ENCODE assay signal across 8 cellular contexts in the genomic region with DNA sequence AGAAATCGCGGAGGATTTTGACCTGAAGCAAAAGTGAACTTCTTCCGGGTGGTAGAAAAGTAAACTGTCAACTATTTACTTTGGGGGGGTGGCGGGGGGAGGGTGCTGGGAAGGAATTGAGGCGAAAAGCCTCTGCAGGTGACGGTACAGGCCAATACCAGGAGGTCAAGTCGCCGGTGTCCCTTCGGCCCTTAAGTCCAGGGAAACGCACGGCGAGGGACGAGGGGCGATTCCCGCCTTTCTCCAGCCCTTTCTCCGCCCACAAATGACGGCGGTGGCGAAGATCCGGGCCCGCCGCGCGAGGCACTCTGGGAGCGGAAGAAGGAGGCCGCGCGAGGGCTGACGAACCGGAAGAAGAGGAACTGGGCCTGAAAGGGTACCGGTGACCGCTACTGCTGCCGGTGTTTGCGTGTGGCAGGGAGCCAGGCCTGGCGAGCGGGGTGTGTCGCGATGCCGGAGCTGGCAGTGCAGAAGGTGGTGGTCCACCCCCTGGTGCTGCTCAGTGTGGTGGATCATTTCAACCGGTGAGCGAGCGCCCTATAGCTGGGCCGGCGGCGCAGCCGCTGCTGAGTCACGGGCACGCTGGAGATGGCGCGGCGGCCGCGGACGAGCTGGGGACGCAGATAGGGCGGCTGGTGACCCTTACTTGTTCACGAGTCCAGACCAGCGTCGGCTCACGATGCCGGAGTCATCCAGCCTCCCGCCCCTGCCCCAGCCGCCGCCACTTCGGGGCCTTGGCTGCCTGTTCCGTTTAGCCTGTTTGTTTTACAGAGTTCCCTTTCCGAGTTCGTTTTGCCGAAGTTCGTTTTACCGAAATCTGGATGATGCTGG. TPM values are rescaled to one million over a fixed set of nuclear protein-coding genes. Genes with fewer than 3 reads are reported as not detected.
DNase-seq lines count a peak whose midpoint lies in the region; ATAC-seq, FAIRE-seq and TF ChIP-seq lines count a peak whose summit lies in the region.

Gene PSMD7 (plus strand): TSS at position 350 of the 831 bp plus-strand sequence. CDS start 101 bp downstream, at position 451.

- CTCF ChIA-PET in HepG2 (lab: Yijun Ruan, JAX; ENCODE audit: low intra/inter-chr PET ratio, low total read pairs): no interaction called here

- TF ChIP-seq EP300 in HepG2 (IDR thresholded peaks at IDR 0.05; ENCODE audit: low read depth in 2 of 2, low read length in 2 of 2) (peak; percentile 1 to 50; a peak in 3 of 4 replicates), HepG2 (CRISPR knock-in tag; IDR thresholded peaks at IDR 0.05; ENCODE audit: borderline replicate concordance) (peak; percentile 41)

- H3K9me3 Mint-ChIP-seq in CD14-positive monocyte: peaks cover 0 to 6% (median 2%) of the 10 kb centered on the region in 7 donors

- in situ Hi-C loops in HepG2 (cut with HindIII; ENCODE audit: extremely low pct_ligation_motif_present, low pct_unique_long_range_greater_than_20kb): no loop called here

- H3K9me3 ChIP-seq in HepG2 (ENCODE audit: low read length): peaks cover 6% of the 10 kb centered on the region; the same call in 1 of the 2 replicates

- peak within 1 kb of the TSS; percentile 99 for H3K9ac ChIP-seq in HepG2 (ENCODE audit: insufficient read depth, low read depth, low read length)

- no peak for TF ChIP-seq CTCF in CD14-positive monocyte (IDR thresholded peaks at IDR 0.05)
- no peak; the same call in 1 of the 2 replicates for TF ChIP-seq CTCF in HepG2 (CRISPR knock-in tag; IDR thresholded peaks at IDR 0.05)

- peak; percentile 96 for ATAC-seq in GM19395 (IDR thresholded peaks at IDR 0.05; ENCODE audit: unreplicated experiment)
- peak; percentile 85 for ATAC-seq in HG03558 (IDR thresholded peaks at IDR 0.05; ENCODE audit: extremely low read depth, unreplicated experiment)
- ATAC-seq in HepG2: peak; percentile 98

- peak within 1 kb of the TSS; percentile 90 for H2AFZ ChIP-seq in HepG2 (ENCODE audit: low read length)

- TSS peak; percentile 53 for BruUV-seq in HepG2 (replicated peaks; lab: Mats Ljungman, UMichigan)

- intact Hi-C loops in CD14-positive monocyte (cut with micrococcal nuclease) (loop anchor here in 1 of 2 donors (5.0 kb wide), 1 partner anchor 371 kb away; the partner anchor contains the start of gene RFWD3), HepG2 (cut with micrococcal nuclease; ENCODE audit: unreplicated experiment) (no loop called here)

- H3K36me3 ChIP-seq in HepG2 (replicated peaks in 1 of 2; ENCODE audit: control insufficient read depth in 1 of 2, insufficient read depth in 2 of 2, low read length in 2 of 2): peaks cover 3 to 35% of the 10 kb centered on the region in 2 experiments

- H4K20me1 ChIP-seq in HepG2 (ENCODE audit: insufficient read depth, low read length): no peaks in the 10 kb centered on the region

- peaks cover 25% of the 10 kb centered on the region for H3K4me1 Mint-ChIP-seq in CD14-positive monocyte

- H3K4me3 ChIP-seq in HepG2 (replicated peaks in 1 of 3; ENCODE audit: insufficient read depth in 1 of 3, low read depth in 2 of 3, low read length in 3 of 3): peak within 1 kb of the TSS; percentile 82 to 99 (median 95)

- DNase-seq in CD14-positive monocyte (ENCODE audit: low spot score) (peak; percentile 87), NCI-H774 (lab: John Stamatoyannopoulos, UW) (peak; percentile 74), dermis microvascular lymphatic vessel endothelial cell (ENCODE audit: low read depth in 2 of 2) (peak; percentile 81 to 93), HepG2 (ENCODE audit: low spot score) (peak; percentile 92)
- DNase-seq in activated CD4-positive, alpha-beta T cell treated with anti-CD3 and anti-CD28 coated beads, Interleukin-2, amount 50 U/mL, for 48 hours: peak; percentile 90
- peak; percentile 85 to 86 for DNase-seq in stimulated activated CD4-positive, alpha-beta T cell treated with anti-CD3 and anti-CD28 coated beads, Interleukin-2, amount 100 ng/mL, for 48 hours

- peak within 1 kb of the TSS; percentile 95 to 99 (median 98) for H3K27ac Mint-ChIP-seq in CD14-positive monocyte

- peak; percentile 96 for TF ChIP-seq POLR2A in HepG2 (IDR thresholded peaks at IDR 0.05; ENCODE audit: insufficient read depth in 1 of 2, low read depth in 2 of 2, low read length in 2 of 2)

- no peaks in the 10 kb centered on the region for H3K27me3 Mint-ChIP-seq in CD14-positive monocyte (ENCODE audit: low read depth in 3 of 3)

- peak within 1 kb of the TSS; percentile 94 to 96 for H3K4me3 Mint-ChIP-seq in CD14-positive monocyte

- peaks cover 53% of the 10 kb centered on the region for H3K4me1 ChIP-seq in HepG2 (ENCODE audit: insufficient read depth, low read length)

- TF ChIP-seq RAD21 in HepG2 (CRISPR knock-in tag; IDR thresholded peaks at IDR 0.05): no peak

- H3K4me2 ChIP-seq in HepG2 (ENCODE audit: low read depth, low read length): peak within 1 kb of the TSS; percentile 96

- POLR2A ChIA-PET in HepG2 (lab: Yijun Ruan, JAX): interaction anchor here (0.7 to 2.2 kb wide), 5 partner anchors 9 to 310 kb away, joined by 3 to 11 read pairs (median 4); partner anchors contain the start of gene GLG1

- H3K27me3 ChIP-seq in HepG2 (ENCODE audit: control insufficient read depth in 1 of 2, insufficient read depth in 2 of 2, low read length in 2 of 2): no peaks in the 10 kb centered on the region; a peak in 1 of 5 replicates

- H3K79me2 ChIP-seq in HepG2 (ENCODE audit: insufficient read depth, low read length): peaks cover 34% of the 10 kb centered on the region

- H3K36me3 Mint-ChIP-seq in CD14-positive monocyte: peaks cover 26 to 31% of the 10 kb centered on the region in 2 donors

- WGBS in HepG2 (ENCODE audit: low lambda C conversion rate): under 1% methylated on average over 26 of the region's 71 CpGs

- peak; percentile 67 for FAIRE-seq in HepG2 (lab: Jason Lieb, UNC)

- H3K27ac ChIP-seq in HepG2 (ENCODE audit: extremely low read length, insufficient read depth, low read length): peak within 1 kb of the TSS; percentile 84

TF ChIP-seq in HepG2, 621 proteins besides CTCF, POLR2A, EP300 and RAD21 (continues in another document):
- peak; percentile 76 for TF ChIP-seq SIN3B (IDR thresholded peaks at IDR 0.05; ENCODE audit: low read length)
- no peak for TF ChIP-seq LCORL (IDR thresholded peaks at IDR 0.05)
- TF ChIP-seq LCORL (CRISPR knock-in tag; IDR thresholded peaks at IDR 0.05): peak; percentile 68; the same call in 1 of the 2 replicates
- peak; percentile 90 for TF ChIP-seq MXD4 (CRISPR knock-in tag; IDR thresholded peaks at IDR 0.05)
- peak; percentile 29 for TF ChIP-seq TBL1XR1 (IDR thresholded peaks at IDR 0.05; ENCODE audit: borderline replicate concordance, low read length, partially characterized antibody)

RNA-seq across cellular contexts. Expression of gene PSMD7, which starts in this region (rescaled TPM):
- 100 to 1,000 TPM in 1 of 2 donors, 10 to 100 TPM in 1; 96.7 to 118 TPM for polyA plus RNA-seq in CD14-positive monocyte
- 66.4 and 75.2 TPM in 2 replicates for total RNA-seq in dermis microvascular lymphatic vessel endothelial cell
- 224 and 322 TPM in 2 replicates for total RNA-seq in HepG2 (2016; rRNA removed; fragmentation: Illumina TruSeq; extraction: Trizol)
- total RNA-seq in HepG2 (2016; cell fraction: cytosol; rRNA removed; fragmentation: Illumina TruSeq; extraction: Trizol; ENCODE audit: low read depth): 39.2 and 39.5 TPM in 2 replicates
- total RNA-seq in HepG2 (2016; cell fraction: insoluble cytoplasmic fraction; rRNA removed; fragmentation: Illumina TruSeq; extraction: Trizol): 228 and 320 TPM in 2 replicates
- total RNA-seq in HepG2 (2016; cell fraction: membrane; rRNA removed; fragmentation: Illumina TruSeq; extraction: Trizol): 67.0 and 70.1 TPM in 2 replicates
- total RNA-seq in HepG2 (2016; cell fraction: nucleus; rRNA removed; fragmentation: Illumina TruSeq; extraction: Trizol): 118 and 124 TPM in 2 replicates
- 104 and 105 TPM in 2 replicates for polyA plus RNA-seq in HepG2 (2011; rRNA removed)
- 82.0 and 102 TPM in 2 replicates for polyA plus RNA-seq in HepG2 (2011; cell fraction: cytosol; rRNA removed)
- 52.0 and 54.1 TPM in 2 replicates for polyA plus RNA-seq in HepG2 (2011; cell fraction: nucleus; rRNA removed)
- polyA plus RNA-seq in HepG2 (2012): 127 and 139 TPM in 2 replicates
- 33.0 and 33.5 TPM in 2 replicates for polyA plus RNA-seq in HepG2 (2016; cell fraction: cytosol; fragmentation: Illumina TruSeq; extraction: Trizol; ENCODE audit: low read depth)
- 334 and 339 TPM in 2 replicates for polyA plus RNA-seq in HepG2 (2016; cell fraction: insoluble cytoplasmic fraction; fragmentation: Illumina TruSeq; extraction: Trizol; ENCODE audit: low read depth)
- 42.4 and 43.9 TPM in 2 replicates for polyA plus RNA-seq in HepG2 (2016; cell fraction: membrane; fragmentation: Illumina TruSeq; extraction: Trizol; ENCODE audit: low read depth)
- 161 and 163 TPM in 2 replicates for polyA plus RNA-seq in HepG2 (2016; cell fraction: nucleus; fragmentation: Illumina TruSeq; extraction: Trizol; ENCODE audit: insufficient read depth, low read depth)
- 83.5 and 125 TPM in 2 replicates for polyA minus RNA-seq in HepG2 (2011; rRNA and poly(A)+ RNA removed; ENCODE audit: low replicate concordance)
- 53.7 and 59.7 TPM in 2 replicates for polyA minus RNA-seq in HepG2 (2011; cell fraction: cytosol; rRNA and poly(A)+ RNA removed)
- 85.5 and 88.6 TPM in 2 replicates for polyA minus RNA-seq in HepG2 (2011; cell fraction: nucleus; rRNA and poly(A)+ RNA removed)

Comparison
In these comparisons a context has a peak if more than half of its experiments do, and no peak if none do; other contexts are left out.
1. Peak in every context shown above with its lines: DNase-seq, ATAC-seq, H3K4me3 ChIP-seq and H3K27ac ChIP-seq.